Comparison of ENCODE assay signal across 1 cellular context in genomic region chr16:88911148-88911945, GRCh38.
TF ChIP-seq lines count a peak whose summit lies in the region.

No MANE protein-coding gene starts in this region.

TF ChIP-seq in A549, 52 proteins besides CTCF, POLR2A, EP300 and RAD21 (continued from another document):
- TF ChIP-seq, protein P1, sequence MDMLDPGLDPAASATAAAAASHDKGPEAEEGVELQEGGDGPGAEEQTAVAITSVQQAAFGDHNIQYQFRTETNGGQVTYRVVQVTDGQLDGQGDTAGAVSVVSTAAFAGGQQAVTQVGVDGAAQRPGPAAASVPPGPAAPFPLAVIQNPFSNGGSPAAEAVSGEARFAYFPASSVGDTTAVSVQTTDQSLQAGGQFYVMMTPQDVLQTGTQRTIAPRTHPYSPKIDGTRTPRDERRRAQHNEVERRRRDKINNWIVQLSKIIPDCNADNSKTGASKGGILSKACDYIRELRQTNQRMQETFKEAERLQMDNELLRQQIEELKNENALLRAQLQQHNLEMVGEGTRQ (IDR thresholded peaks at IDR 0.05), result no peak
- TF ChIP-seq KDM1A (IDR thresholded peaks at IDR 0.05; ENCODE audit: low read depth), result peak; percentile 57; the same call in 1 of the 2 replicates
- TF ChIP-seq RARB (CRISPR knock-in tag; IDR thresholded peaks at IDR 0.05), result no peak
- TF ChIP-seq RNF2 (IDR thresholded peaks at IDR 0.05; ENCODE audit: borderline replicate concordance, low read depth), result no peak
TF ChIP-seq in A549: peak in this region for 1.
